ENCODE assay signal across 30 cellular contexts in the genomic region with DNA sequence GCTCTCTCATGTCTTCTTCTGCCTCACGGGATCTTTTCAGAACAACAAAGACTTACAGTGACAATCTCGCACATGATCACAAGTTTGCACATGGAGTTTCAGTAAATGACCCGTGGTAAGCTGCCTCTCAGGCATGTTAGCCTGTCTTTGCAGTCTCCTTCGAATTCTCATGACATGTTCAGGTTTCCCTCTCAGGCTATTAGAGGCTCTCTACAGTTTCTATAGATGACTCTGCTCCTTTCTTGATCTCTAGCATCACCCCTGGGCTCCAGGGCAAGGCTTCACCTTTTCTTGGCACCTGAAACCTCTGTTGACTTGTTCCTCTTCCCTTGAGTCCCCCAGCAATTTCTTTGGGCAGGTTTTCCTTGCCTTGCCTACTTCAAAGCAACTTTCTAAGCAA. TPM values are rescaled to one million over a fixed set of nuclear protein-coding genes. Genes with fewer than 3 reads are reported as not detected.
"Had no signal": no experiment of that assay in that cellular context is flagged by ENCODE, and none has a peak within 500 bp of the region (broad histone marks: within the 10 kb centered on the region; RNA-seq: fewer than 3 reads in every experiment).

No MANE protein-coding gene starts in this region.

- H3K79me2 ChIP-seq: parathyroid adenoma had no signal

- H3K9ac ChIP-seq: neural progenitor cell, parathyroid adenoma had no signal

- H3K27me3 ChIP-seq: neural progenitor cell, ovary, right lobe of liver, sigmoid colon, thyroid gland, tibial nerve, upper lobe of left lung, vagina had no signal

- H3K36me3 Mint-ChIP-seq: neural progenitor cell; stimulated activated effector memory CD8-positive, alpha-beta T cell treated with anti-CD3 and anti-CD28 coated beads, Interleukin-12 subunit alpha, Interleukin-12 subunit beta, amount 100 ng/mL, for 72 hours had no signal

- H3K27ac Mint-ChIP-seq: nephron; neural progenitor cell; progenitor cell of endocrine pancreas; stimulated activated effector memory CD8-positive, alpha-beta T cell treated with anti-CD3 and anti-CD28 coated beads, Interleukin-12 subunit alpha, Interleukin-12 subunit beta, amount 100 ng/mL, for 72 hours; stimulated activated naive B cell treated with anti-CD40 and anti-IgM and Interleukin-4, amounts not matched to agents 10 μg/mL and 1 μg/mL and 100 μg/mL, for 72 hours; stimulated activated naive CD8-positive, alpha-beta T cell treated with anti-CD3 and anti-CD28 coated beads, Interleukin-15, Interleukin-2, amounts not matched to agents 100 ng/mL and 50 ng/mL, for 24 hours had no signal

- DNase-seq: occipital lobe; ovary; posterior cingulate gyrus; psoas muscle; right cardiac atrium; right lobe of liver; sigmoid colon; small intestine; stimulated activated CD4-positive, alpha-beta T cell treated with anti-CD3 and anti-CD28 coated beads, Interleukin-15, amount 100 ng/mL, for 24 hours; stimulated activated CD4-positive, alpha-beta T cell treated with anti-CD3 and anti-CD28 coated beads, Interleukin-2, amount 100 ng/mL, for 24 hours; stimulated activated CD4-positive, alpha-beta T cell treated with anti-CD3 and anti-CD28 coated beads, Interleukin-2, amount 100 ng/mL, for 48 hours; stimulated activated CD4-positive, alpha-beta T cell treated with anti-CD3 and anti-CD28 coated beads, Interleukin-4, amount 100 ng/mL, for 24 hours; stimulated activated naive B cell treated with anti-CD40 and anti-IgM and Interleukin-4, amounts not matched to agents 10 μg/mL and 1 μg/mL and 100 μg/mL, for 72 hours; stimulated activated naive CD4-positive, alpha-beta T cell treated with Interleukin-2 at 50 U/mL for 16 hours; stomach; thyroid gland; trophoblast cell; upper lobe of left lung had no signal

- H3K9me3 ChIP-seq: ovary, psoas muscle, right lobe of liver, sigmoid colon, thoracic aorta, thyroid gland, tibial nerve, upper lobe of left lung, vagina had no signal

- H3K4me1 ChIP-seq: parathyroid adenoma, psoas muscle, right lobe of liver, sigmoid colon, stomach, thyroid gland, tibial nerve, upper lobe of left lung, vagina had no signal

- H3K4me1 Mint-ChIP-seq: nephron; stimulated activated naive B cell treated with anti-CD40 and anti-IgM and Interleukin-4, amounts not matched to agents 10 μg/mL and 1 μg/mL and 100 μg/mL, for 72 hours had no signal

- H3K9me3 Mint-ChIP-seq: nephron; neural progenitor cell; stimulated activated effector memory CD8-positive, alpha-beta T cell treated with anti-CD3 and anti-CD28 coated beads, Interleukin-12 subunit alpha, Interleukin-12 subunit beta, amount 100 ng/mL, for 72 hours; stimulated activated naive CD8-positive, alpha-beta T cell treated with anti-CD3 and anti-CD28 coated beads, Interleukin-15, Interleukin-2, amounts not matched to agents 100 ng/mL and 50 ng/mL, for 24 hours had no signal

- FAIRE-seq: small intestine, urothelium cell line had no signal

- H3K4me2 ChIP-seq: neural progenitor cell had no signal

- H3K36me3 ChIP-seq: neural progenitor cell, ovary, right lobe of liver, sigmoid colon, stomach, thoracic aorta, thyroid gland, tibial nerve, upper lobe of left lung, vagina had no signal

- H3K4me3 Mint-ChIP-seq: nephron; neural progenitor cell; stimulated activated effector memory CD8-positive, alpha-beta T cell treated with anti-CD3 and anti-CD28 coated beads, Interleukin-12 subunit alpha, Interleukin-12 subunit beta, amount 100 ng/mL, for 72 hours; stimulated activated naive B cell treated with anti-CD40 and anti-IgM and Interleukin-4, amounts not matched to agents 10 μg/mL and 1 μg/mL and 100 μg/mL, for 72 hours; stimulated activated naive CD8-positive, alpha-beta T cell treated with anti-CD3 and anti-CD28 coated beads, Interleukin-15, Interleukin-2, amounts not matched to agents 100 ng/mL and 50 ng/mL, for 24 hours had no signal

- H2AFZ ChIP-seq: neural progenitor cell, parathyroid adenoma had no signal

- H3K27ac ChIP-seq: neural progenitor cell, ovary, parathyroid adenoma, psoas muscle, right lobe of liver, sigmoid colon, stomach, thoracic aorta, thyroid gland, tibial nerve, upper lobe of left lung, vagina had no signal

- H3K27me3 Mint-ChIP-seq: progenitor cell of endocrine pancreas had no signal

- H3K4me3 ChIP-seq: neural progenitor cell, ovary, psoas muscle, right lobe of liver, sigmoid colon, stomach, thoracic aorta, thyroid gland, tibial nerve, upper lobe of left lung, vagina had no signal

- ATAC-seq: psoas muscle; right cardiac atrium; right lobe of liver; stimulated activated effector memory CD8-positive, alpha-beta T cell treated with anti-CD3 and anti-CD28 coated beads, Interleukin-12 subunit alpha, Interleukin-12 subunit beta, amount 100 ng/mL, for 72 hours; stimulated activated naive B cell treated with anti-CD40 and anti-IgM and Interleukin-4, amounts not matched to agents 10 μg/mL and 1 μg/mL and 100 μg/mL, for 72 hours had no signal

RNA-seq across cellular contexts. Expression of gene MPP4, which starts 23.0 kb away (rescaled TPM):
- total RNA-seq: progenitor cell of endocrine pancreas, renal cortical epithelial cell, thyroid gland, ureter had no signal
- polyA plus RNA-seq: right cardiac atrium had no signal
